ENCODE assay signal across 21 cellular contexts in the genomic region with DNA sequence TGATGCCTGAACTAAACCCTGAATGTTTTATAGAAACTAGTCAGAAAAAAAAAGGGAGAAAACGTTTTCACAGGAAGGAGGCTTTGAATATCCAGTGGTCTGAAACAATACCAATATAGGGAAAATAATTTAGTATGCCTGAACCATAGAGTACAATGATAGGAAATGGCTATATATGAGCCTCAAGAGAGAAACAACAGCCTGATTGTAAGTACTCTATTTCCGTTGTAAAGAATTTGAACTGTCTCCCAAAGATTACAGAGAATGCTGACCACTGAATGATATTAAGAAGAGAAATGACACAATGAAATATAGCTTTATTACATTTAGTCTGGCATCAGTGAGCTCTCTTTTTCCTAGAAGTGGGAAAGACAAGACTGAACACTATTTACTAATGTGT. TPM values are rescaled to one million over a fixed set of nuclear protein-coding genes. Genes with fewer than 3 reads are reported as not detected.
DNase-seq lines count a peak whose midpoint lies in the region; ATAC-seq, FAIRE-seq and TF ChIP-seq lines count a peak whose summit lies in the region.
"Had no signal": no experiment of that assay in that cellular context is flagged by ENCODE, and none has a peak within 500 bp of the region (broad histone marks: within the 10 kb centered on the region; RNA-seq: fewer than 3 reads in every experiment).

No MANE protein-coding gene starts in this region.

- H3K79me2 ChIP-seq in endothelial cell of umbilical vein (ENCODE audit: control insufficient read depth, insufficient read depth, low read length), result no peaks in the 10 kb centered on the region

- peaks cover 25% of the 10 kb centered on the region for H3K4me1 Mint-ChIP-seq in HFFc6 (ENCODE audit: low read depth)
- peaks cover 0 to 4% (median 3%) of the 10 kb centered on the region in 7 donors for H3K4me1 Mint-ChIP-seq in naive thymus-derived CD4-positive, alpha-beta T cell

- no peaks in the 10 kb centered on the region for H4K20me1 ChIP-seq in endothelial cell of umbilical vein (replicated peaks; ENCODE audit: control insufficient read depth, extremely low read depth, insufficient read depth, low read length)

- CTCF ChIA-PET in endothelial cell of umbilical vein (lab: Charles Lee), result interaction anchor here (0.6 to 1.8 kb wide), 3 partner anchors 12 to 197 kb away, joined by 3 to 4 read pairs (median 3); no protein-coding TSS in a partner anchor
- CTCF ChIA-PET in naive thymus-derived CD4-positive, alpha-beta T cell (lab: Charles Lee), result no interaction called here

- no peak for TF ChIP-seq POLR2A in endothelial cell of umbilical vein (IDR thresholded peaks at IDR 0.05; ENCODE audit: low read depth, low read length)
- TF ChIP-seq POLR2A in suprapubic skin (IDR thresholded peaks at IDR 0.05), result no peak

- H3K4me1 ChIP-seq in endothelial cell of umbilical vein (ENCODE audit: control insufficient read depth, extremely low read depth, insufficient read depth, low read length), result peaks cover 5% of the 10 kb centered on the region
- peaks cover 6% of the 10 kb centered on the region for H3K4me1 ChIP-seq in suprapubic skin
- H3K4me1 ChIP-seq in naive thymus-derived CD4-positive, alpha-beta T cell (ENCODE audit: control insufficient read depth in 2 of 2, insufficient read depth in 2 of 2, low read length in 2 of 2), result no peaks in the 10 kb centered on the region

- H3K36me3 ChIP-seq in endothelial cell of umbilical vein (ENCODE audit: control insufficient read depth in 2 of 2, extremely low read depth in 1 of 2, insufficient read depth in 2 of 2, low read length in 2 of 2), result no peaks in the 10 kb centered on the region
- no peaks in the 10 kb centered on the region for H3K36me3 ChIP-seq in suprapubic skin
- H3K36me3 ChIP-seq in naive thymus-derived CD4-positive, alpha-beta T cell (ENCODE audit: control insufficient read depth in 2 of 3, insufficient read depth in 3 of 3, low read length in 3 of 3), result no peaks in the 10 kb centered on the region

- no peaks in the 10 kb centered on the region for H3K9me1 ChIP-seq in endothelial cell of umbilical vein (replicated peaks; ENCODE audit: control insufficient read depth, extremely low read depth, insufficient read depth, low read length)

- ATAC-seq in naive thymus-derived CD4-positive, alpha-beta T cell, result no peak
- ATAC-seq: HCT116 had no signal

- POLR2A ChIA-PET in endothelial cell of umbilical vein (lab: Charles Lee), result no interaction called here
- POLR2A ChIA-PET in naive thymus-derived CD4-positive, alpha-beta T cell (lab: Charles Lee), result no interaction called here

- 35% methylated on average over 2 of the region's 2 CpGs for WGBS in suprapubic skin

- H3K4me3 Mint-ChIP-seq in HFFc6, result no peak overlapping the region
- H3K4me3 Mint-ChIP-seq in naive thymus-derived CD4-positive, alpha-beta T cell, result no peak overlapping the region
- H3K4me3 Mint-ChIP-seq: CD4-positive, alpha-beta memory T cell; H9 had no signal

- intact Hi-C loops in endothelial cell of umbilical vein (cut with micrococcal nuclease), result no loop called here
- intact Hi-C loops in naive thymus-derived CD4-positive, alpha-beta T cell (cut with micrococcal nuclease), result no loop called here

- H3K9me3 ChIP-seq in endothelial cell of umbilical vein (replicated peaks; ENCODE audit: control insufficient read depth, insufficient read depth, low read length) (no peaks in the 10 kb centered on the region), suprapubic skin (no peaks in the 10 kb centered on the region)
- no peaks in the 10 kb centered on the region for H3K9me3 ChIP-seq in naive thymus-derived CD4-positive, alpha-beta T cell (ENCODE audit: control insufficient read depth in 2 of 3, low read length in 3 of 3)
- H3K9me3 ChIP-seq: Caco-2 had no signal

- peak; percentile 59 for FAIRE-seq in endothelial cell of umbilical vein (lab: Jason Lieb, UNC)
- FAIRE-seq: G401.6, GM12892, GM19239, H1 had no signal

- peak overlapping the region; percentile 53 for H3K4me2 ChIP-seq in endothelial cell of umbilical vein (ENCODE audit: insufficient read depth, low read length)

- DNase-seq in HFFc6 (no peak), dermis blood vessel endothelial cell (peak; percentile 64), endothelial cell of umbilical vein (ENCODE audit: low read depth, low spot score) (peak; percentile 62), lung microvascular endothelial cell (ENCODE audit: low read depth in 2 of 2) (peak; percentile 43 to 68), GM19238 (ENCODE audit: insufficient read length, low spot score) (no peak), suprapubic skin (ENCODE audit: low spot score in 2 of 2) (no peak), SHP77 (lab: John Stamatoyannopoulos, UW) (no peak)
- DNase-seq in naive thymus-derived CD4-positive, alpha-beta T cell, result no peak
- DNase-seq: C1 segment of cervical spinal cord; CD4-positive, alpha-beta memory T cell; DMS153; DND-41; GM23248; H9 had no signal

- no peak overlapping the region for H3K9ac ChIP-seq in endothelial cell of umbilical vein (replicated peaks; ENCODE audit: extremely low read depth, insufficient read depth, low read length)
- H3K9ac ChIP-seq: GM23248 had no signal

- H2AFZ ChIP-seq in endothelial cell of umbilical vein (ENCODE audit: low read depth, low read length), result no peak overlapping the region
- H2AFZ ChIP-seq: GM23248 had no signal

- H3K9me3 Mint-ChIP-seq in HFFc6, result no peaks in the 10 kb centered on the region; the same call in 1 of the 2 replicates
- no peaks in the 10 kb centered on the region for H3K9me3 Mint-ChIP-seq in naive thymus-derived CD4-positive, alpha-beta T cell
- H3K9me3 Mint-ChIP-seq: CD4-positive, alpha-beta memory T cell; H9 had no signal

- no peak overlapping the region for H3K27ac ChIP-seq in endothelial cell of umbilical vein (ENCODE audit: insufficient read depth, low read depth, low read length)
- H3K27ac ChIP-seq in suprapubic skin, result no peak overlapping the region
- no peak overlapping the region for H3K27ac ChIP-seq in naive thymus-derived CD4-positive, alpha-beta T cell (ENCODE audit: low read depth, low read length)
- H3K27ac ChIP-seq: GM23248 had no signal

- TF ChIP-seq EP300 in suprapubic skin (IDR thresholded peaks at IDR 0.05), result no peak

- dilution Hi-C loops in endothelial cell of umbilical vein (cut with MboI; ENCODE audit: extremely low pct_ligation_motif_present, low sequenced_read_pairs), result no loop called here

- no peaks in the 10 kb centered on the region for H3K36me3 Mint-ChIP-seq in HFFc6 (ENCODE audit: low read depth)
- no peaks in the 10 kb centered on the region for H3K36me3 Mint-ChIP-seq in naive thymus-derived CD4-positive, alpha-beta T cell
- H3K36me3 Mint-ChIP-seq: CD4-positive, alpha-beta memory T cell had no signal

- no peak for TF ChIP-seq CTCF in HFFc6 (IDR thresholded peaks at IDR 0.05)
- no peak for TF ChIP-seq CTCF in endothelial cell of umbilical vein (IDR thresholded peaks at IDR 0.05; ENCODE audit: extremely low read depth in 1 of 2, insufficient read depth in 1 of 2, low read depth in 1 of 2, low read length in 2 of 2)
- TF ChIP-seq CTCF in suprapubic skin (IDR thresholded peaks at IDR 0.05), result no peak

- BruUV-seq in endothelial cell of umbilical vein (replicated peaks; lab: Mats Ljungman, UMichigan), result no TSS peak

- H3K27ac Mint-ChIP-seq in HFFc6, result peak overlapping the region; percentile 36
- H3K27ac Mint-ChIP-seq in naive thymus-derived CD4-positive, alpha-beta T cell, result no peak overlapping the region
- H3K27ac Mint-ChIP-seq: CD4-positive, alpha-beta memory T cell; H9 had no signal

- H3K27me3 Mint-ChIP-seq in HFFc6 (ENCODE audit: insufficient read depth), result peaks cover 3% of the 10 kb centered on the region; the same call in 1 of the 2 replicates
- peaks cover 0 to 30% (median 0%) of the 10 kb centered on the region in 5 donors for H3K27me3 Mint-ChIP-seq in naive thymus-derived CD4-positive, alpha-beta T cell

- H3K27me3 ChIP-seq in endothelial cell of umbilical vein (ENCODE audit: control insufficient read depth in 2 of 2, insufficient read depth in 2 of 2, low read length in 2 of 2) (no peaks in the 10 kb centered on the region), suprapubic skin (no peaks in the 10 kb centered on the region)
- no peaks in the 10 kb centered on the region for H3K27me3 ChIP-seq in naive thymus-derived CD4-positive, alpha-beta T cell (ENCODE audit: control insufficient read depth in 2 of 2, insufficient read depth in 2 of 2, low read length in 2 of 2)

- no peak overlapping the region for H3K4me3 ChIP-seq in endothelial cell of umbilical vein (replicated peaks in 1 of 3; ENCODE audit: insufficient read depth in 1 of 3, low read depth in 1 of 3, low read length in 3 of 3)
- no peak overlapping the region for H3K4me3 ChIP-seq in suprapubic skin
- no peak overlapping the region for H3K4me3 ChIP-seq in naive thymus-derived CD4-positive, alpha-beta T cell (ENCODE audit: low read length)
- H3K4me3 ChIP-seq: GM23248 had no signal

RNA-seq across cellular contexts. Expression of a gene that starts 5.5 kb away (rescaled TPM):
- 100 to 1,000 TPM; 152 to 231 (median 162) TPM for total RNA-seq in HFFc6 (2021; fragmentation: NEBNext Ultra II Directional; extraction: Animal tissue kit (Norgen Biotek cat#: 25700))
- total RNA-seq in dermis blood vessel endothelial cell, result 76.9 and 88.2 TPM in 2 replicates
- 59.4 and 69.0 TPM in 2 replicates for total RNA-seq in endothelial cell of umbilical vein
- 64.8 and 65.6 TPM in 2 replicates for polyA plus RNA-seq in endothelial cell of umbilical vein
- 69.9 and 77.9 TPM in 2 replicates for polyA plus RNA-seq in endothelial cell of umbilical vein (2011; cell fraction: cytosol; rRNA removed)
- polyA plus RNA-seq in endothelial cell of umbilical vein (2011; cell fraction: nucleus; rRNA removed), result 141 and 165 TPM in 2 replicates
- polyA plus RNA-seq in endothelial cell of umbilical vein (2012), result 90.8 and 126 TPM in 2 replicates
- polyA minus RNA-seq in endothelial cell of umbilical vein, result 92.8 and 123 TPM in 2 replicates
- polyA minus RNA-seq in endothelial cell of umbilical vein (2011; cell fraction: cytosol; rRNA and poly(A)+ RNA removed), result 31.0 TPM
- 101 and 121 TPM in 2 replicates for polyA minus RNA-seq in endothelial cell of umbilical vein (2011; cell fraction: nucleus; rRNA and poly(A)+ RNA removed)
- 72.4 and 159 TPM in 2 replicates for total RNA-seq in lung microvascular endothelial cell
- 10 to 100 TPM; 48.7 to 94.6 (median 81.1) TPM for total RNA-seq in suprapubic skin
- 100 to 1,000 TPM in 2 of 5 experiments, 10 to 100 TPM in 2, 1 to 10 TPM in 1; 3.7 to 165 (median 29.4) TPM for total RNA-seq in naive thymus-derived CD4-positive, alpha-beta T cell
- 10 to 100 TPM; 14.7 to 14.9 TPM for polyA plus RNA-seq in naive thymus-derived CD4-positive, alpha-beta T cell

RNA-seq across cellular contexts. Expression of a gene that starts 28.3 kb away (rescaled TPM):
- total RNA-seq in HFFc6 (2021; fragmentation: NEBNext Ultra II Directional; extraction: Animal tissue kit (Norgen Biotek cat#: 25700)), result 1 to 10 TPM in 4 of 6 experiments, under 1 TPM in 2; 0.74 to 2.3 (median 1.1) TPM
- total RNA-seq in dermis blood vessel endothelial cell (not detected in 2 replicates), endothelial cell of umbilical vein (0.24 TPM in 1 of 2 replicates, not detected in the other), lung microvascular endothelial cell (not detected in 2 replicates), suprapubic skin (under 1 TPM in 1 of 4 donors, not detected in 3; 0.16 TPM)
- not detected in 2 replicates for polyA plus RNA-seq in endothelial cell of umbilical vein
- polyA plus RNA-seq in endothelial cell of umbilical vein (2011; cell fraction: cytosol; rRNA removed), result not detected in 2 replicates
- polyA plus RNA-seq in endothelial cell of umbilical vein (2011; cell fraction: nucleus; rRNA removed), result not detected in 2 replicates
- polyA plus RNA-seq in endothelial cell of umbilical vein (2012), result not detected in 2 replicates
- polyA minus RNA-seq in endothelial cell of umbilical vein, result not detected in 2 replicates
- polyA minus RNA-seq in endothelial cell of umbilical vein (2011; cell fraction: cytosol; rRNA and poly(A)+ RNA removed), result 3.5 TPM
- not detected in 2 replicates for polyA minus RNA-seq in endothelial cell of umbilical vein (2011; cell fraction: nucleus; rRNA and poly(A)+ RNA removed)
- total RNA-seq in naive thymus-derived CD4-positive, alpha-beta T cell, result under 1 TPM in 1 of 5 experiments, not detected in 4; 0.47 TPM
- not detected for polyA plus RNA-seq in naive thymus-derived CD4-positive, alpha-beta T cell
- total RNA-seq: A673; CD4-positive, alpha-beta memory T cell; H1; H9 had no signal
- polyA plus RNA-seq: CD4-positive, alpha-beta memory T cell; H1 had no signal

RNA-seq across cellular contexts. Expression of a gene that starts 35.2 kb away (rescaled TPM):
- total RNA-seq in HFFc6 (2021; fragmentation: NEBNext Ultra II Directional; extraction: Animal tissue kit (Norgen Biotek cat#: 25700)), result 10 to 100 TPM; 30.3 to 53.6 (median 40.0) TPM
- total RNA-seq in dermis blood vessel endothelial cell, result not detected in 2 replicates
- not detected in 2 replicates for total RNA-seq in endothelial cell of umbilical vein
- polyA plus RNA-seq in endothelial cell of umbilical vein, result not detected in 2 replicates
- polyA plus RNA-seq in endothelial cell of umbilical vein (2011; cell fraction: cytosol; rRNA removed), result not detected in 2 replicates
- polyA plus RNA-seq in endothelial cell of umbilical vein (2011; cell fraction: nucleus; rRNA removed), result not detected in 2 replicates
- polyA plus RNA-seq in endothelial cell of umbilical vein (2012), result not detected in 2 replicates
- polyA minus RNA-seq in endothelial cell of umbilical vein, result not detected in 2 replicates
- 32.6 TPM for polyA minus RNA-seq in endothelial cell of umbilical vein (2011; cell fraction: cytosol; rRNA and poly(A)+ RNA removed)
- polyA minus RNA-seq in endothelial cell of umbilical vein (2011; cell fraction: nucleus; rRNA and poly(A)+ RNA removed), result 0.24 TPM in 1 of 2 replicates, not detected in the other
- not detected in 2 replicates for total RNA-seq in lung microvascular endothelial cell
- total RNA-seq in suprapubic skin, result not detected
- total RNA-seq in naive thymus-derived CD4-positive, alpha-beta T cell, result 1 to 10 TPM in 2 of 5 experiments, not detected in 3; 3.1 to 4.0 TPM
- polyA plus RNA-seq in naive thymus-derived CD4-positive, alpha-beta T cell, result not detected
- total RNA-seq: A673, H1, H9 had no signal
- polyA plus RNA-seq: CD4-positive, alpha-beta memory T cell; H1 had no signal

Comparison
In these comparisons a context has a peak if more than half of its experiments do, and no peak if none do; other contexts are left out.
1. DNase-seq: peak in dermis blood vessel endothelial cell (single experiment), endothelial cell of umbilical vein (single experiment) and lung microvascular endothelial cell (2 of 2); none in HFFc6 (single experiment), GM19238 (single experiment), suprapubic skin (0 of 2), SHP77 (0 of 2) and naive thymus-derived CD4-positive, alpha-beta T cell (0 of 9).
2. RNA of a gene that starts 35.2 kb away (total RNA-seq): 30.3 to 53.6 TPM in HFFc6; 3.1 to 4.0 TPM in naive thymus-derived CD4-positive, alpha-beta T cell, not detected in dermis blood vessel endothelial cell, not detected in endothelial cell of umbilical vein, not detected in lung microvascular endothelial cell and not detected in suprapubic skin; every median in the first group is over 4 times any median in the second.